19 cellular contexts compared by ENCODE assay signal in genomic region chr1:228047183-228047466, GRCh38. TPM values are rescaled to one million over a fixed set of nuclear protein-coding genes. Genes with fewer than 3 reads are reported as not detected.
A peak's percentile ranks its signal among the peaks of the same experiment; 100 is the strongest.
DNase-seq lines count a peak whose midpoint lies in the region; ATAC-seq and TF ChIP-seq lines count a peak whose summit lies in the region.
"Had no signal": no experiment of that assay in that cellular context is flagged by ENCODE, and none has a peak within 500 bp of the region (broad histone marks: within the 10 kb centered on the region; RNA-seq: fewer than 3 reads in every experiment).

No MANE protein-coding gene starts in this region.

- TF ChIP-seq CTCF in chondrocyte (IDR thresholded peaks at IDR 0.05) (no peak), osteocyte (IDR thresholded peaks at IDR 0.05) (no peak), upper lobe of right lung (IDR thresholded peaks at IDR 0.05) (no peak), tibial nerve (IDR thresholded peaks at IDR 0.05) (no peak)

- no peak for TF ChIP-seq POLR2A in tibial nerve (IDR thresholded peaks at IDR 0.05)

- 79 to 84% methylated on average over 7 of the region's 7 CpGs for WGBS in tibial nerve, 2 donors

- no peak overlapping the region for H3K4me3 ChIP-seq in upper lobe of right lung
- no peak overlapping the region for H3K4me3 ChIP-seq in tibial nerve
- H3K4me3 ChIP-seq: BLaER1, GM23248, HAP-1 had no signal

- no peaks in the 10 kb centered on the region for H3K36me3 ChIP-seq in upper lobe of right lung
- H3K36me3 ChIP-seq in tibial nerve = no peaks in the 10 kb centered on the region
- H3K36me3 ChIP-seq: BLaER1, HAP-1 had no signal

- no peak for TF ChIP-seq EP300 in tibial nerve (IDR thresholded peaks at IDR 0.05)

- H3K9me3 Mint-ChIP-seq in chondrocyte (ENCODE audit: low read depth) = no peaks in the 10 kb centered on the region
- H3K9me3 Mint-ChIP-seq in osteocyte (ENCODE audit: unreplicated experiment) = no peaks in the 10 kb centered on the region
- H3K9me3 Mint-ChIP-seq: CD4-positive, alpha-beta memory T cell had no signal

- no peak for ATAC-seq in upper lobe of right lung

- no peaks in the 10 kb centered on the region for H3K4me1 Mint-ChIP-seq in chondrocyte (ENCODE audit: low read depth)
- H3K4me1 Mint-ChIP-seq in osteocyte (ENCODE audit: unreplicated experiment) = no peaks in the 10 kb centered on the region

- H3K27me3 ChIP-seq in upper lobe of right lung (no peaks in the 10 kb centered on the region), tibial nerve (peaks cover 0 to 16% of the 10 kb centered on the region in 2 donors)
- H3K27me3 ChIP-seq: BLaER1 had no signal

- peaks cover 6% of the 10 kb centered on the region for H3K4me1 ChIP-seq in upper lobe of right lung
- no peaks in the 10 kb centered on the region for H3K4me1 ChIP-seq in tibial nerve
- H3K4me1 ChIP-seq: HAP-1 had no signal

- H3K9me3 ChIP-seq in upper lobe of right lung = no peaks in the 10 kb centered on the region
- H3K9me3 ChIP-seq in tibial nerve = peaks cover 0 to 12% (median 0%) of the 10 kb centered on the region in 4 donors
- H3K9me3 ChIP-seq: HAP-1 had no signal

- no peak overlapping the region for H3K4me3 Mint-ChIP-seq in chondrocyte (ENCODE audit: unreplicated experiment)
- H3K4me3 Mint-ChIP-seq in osteocyte (ENCODE audit: unreplicated experiment) = no peak overlapping the region
- H3K4me3 Mint-ChIP-seq: CD14-positive monocyte; CD4-positive, alpha-beta memory T cell had no signal

- peaks cover 33% of the 10 kb centered on the region for H3K27me3 Mint-ChIP-seq in chondrocyte (ENCODE audit: low read depth)
- H3K27me3 Mint-ChIP-seq in osteocyte (ENCODE audit: unreplicated experiment) = peaks cover 27% of the 10 kb centered on the region

- no peaks in the 10 kb centered on the region for H3K36me3 Mint-ChIP-seq in chondrocyte (ENCODE audit: low read depth)
- H3K36me3 Mint-ChIP-seq in osteocyte (ENCODE audit: unreplicated experiment) = no peaks in the 10 kb centered on the region
- H3K36me3 Mint-ChIP-seq: CD14-positive monocyte had no signal

- peak; percentile 18 for DNase-seq in D341Med (ENCODE audit: low spot score)
- peak; percentile 36 for DNase-seq in chondrocyte (ENCODE audit: low spot score)
- DNase-seq in osteocyte (ENCODE audit: extremely low spot score, unreplicated experiment) = peak; percentile 78
- DNase-seq in upper lobe of right lung = peak; percentile 38
- DNase-seq in tibial nerve (ENCODE audit: low spot score in 2 of 2) = no peak
- no peak for DNase-seq in T1000 (lab: John Stamatoyannopoulos, UW)
- no peak for DNase-seq in cerebellar cortex (ENCODE audit: low spot score)
- DNase-seq: 8988T; CD4-positive, alpha-beta memory T cell; DMS53; DND-41; EL; GM23248 had no signal

- H3K27ac ChIP-seq in upper lobe of right lung (no peak overlapping the region), tibial nerve (no peak overlapping the region)
- H3K27ac ChIP-seq: BLaER1, GM23248 had no signal

- H3K27ac Mint-ChIP-seq in chondrocyte (ENCODE audit: unreplicated experiment) = no peak overlapping the region
- H3K27ac Mint-ChIP-seq in osteocyte (ENCODE audit: unreplicated experiment) = no peak overlapping the region
- H3K27ac Mint-ChIP-seq: CD14-positive monocyte; CD4-positive, alpha-beta memory T cell had no signal

- intact Hi-C loops in upper lobe of right lung (cut with DNase I) = no loop called here

RNA-seq across cellular contexts. Expression of gene ARF1, which starts 35.4 kb away (rescaled TPM):
- total RNA-seq in chondrocyte (339 to 392 TPM (median 351 TPM) in 3 replicates), osteocyte (305 and 306 TPM in 2 replicates), upper lobe of right lung (397 TPM), tibial nerve (100 to 1,000 TPM; 251 to 311 (median 258) TPM)

RNA-seq across cellular contexts. Expression of gene WNT3A, which starts 40.3 kb away (rescaled TPM):
- total RNA-seq in chondrocyte (not detected in 3 replicates), osteocyte (not detected in 2 replicates), upper lobe of right lung (10.1 TPM), tibial nerve (not detected)
- total RNA-seq: A673; CD4-positive, alpha-beta memory T cell; GM23248; H4; HepG2 had no signal

RNA-seq across cellular contexts. Expression of gene C1orf35, which starts 56.0 kb away (rescaled TPM):
- 12.9 to 15.1 TPM (median 13.3 TPM) in 3 replicates for total RNA-seq in chondrocyte
- total RNA-seq in osteocyte = 13.0 and 13.6 TPM in 2 replicates
- total RNA-seq in upper lobe of right lung = 12.5 TPM
- total RNA-seq in tibial nerve = 10 to 100 TPM; 26.4 to 38.5 (median 27.1) TPM

Comparison
In these comparisons a context has a peak if more than half of its experiments do, and no peak if none do; other contexts are left out.
1. DNase-seq: peak in D341Med (single experiment), chondrocyte (single experiment), osteocyte (single experiment) and upper lobe of right lung (single experiment); none in tibial nerve (0 of 2), T1000 (single experiment) and cerebellar cortex (single experiment).
2. RNA of gene WNT3A, which starts 40.3 kb away (total RNA-seq): 10.1 TPM in upper lobe of right lung (single experiment); not detected in chondrocyte, not detected in osteocyte and not detected in tibial nerve; every median in the first group is over 10 times any median in the second.